In genomic region chr9:34190996-34191892, GRCh38 we compare ENCODE assay signal across 8 cellular contexts. TPM values are rescaled to one million over a fixed set of nuclear protein-coding genes. Genes with fewer than 3 reads are reported as not detected.
A peak's percentile ranks its signal among the peaks of the same experiment; 100 is the strongest.
DNase-seq lines count a peak whose midpoint lies in the region; ATAC-seq, FAIRE-seq and TF ChIP-seq lines count a peak whose summit lies in the region.

No MANE protein-coding gene starts in this region.

- H3K4me3 ChIP-seq in WERI-Rb-1 (ENCODE audit: low read depth, low read length), result no peak overlapping the region
- H3K4me3 ChIP-seq in HepG2 (replicated peaks in 1 of 3; ENCODE audit: insufficient read depth in 1 of 3, low read depth in 2 of 3, low read length in 3 of 3), result peak overlapping the region; percentile 1 to 39 (median 24); a peak in 2 of 6 replicates
- no peak overlapping the region for H3K4me3 ChIP-seq in suprapubic skin

- H3K14ac ChIP-seq in H9 (ENCODE audit: insufficient read depth, low read length), result no peak overlapping the region

- no peaks in the 10 kb centered on the region for H3K23me2 ChIP-seq in H9 (ENCODE audit: insufficient read length, low read depth, low read length, poor library complexity, severe bottlenecking)

- TF ChIP-seq EP300 in HepG2 (IDR thresholded peaks at IDR 0.05; ENCODE audit: low read depth in 2 of 2, low read length in 2 of 2) (peak in 1 of 2 experiments; percentile 41; a peak in 1 of 4 replicates), HepG2 (CRISPR knock-in tag; IDR thresholded peaks at IDR 0.05; ENCODE audit: borderline replicate concordance) (no peak), suprapubic skin (IDR thresholded peaks at IDR 0.05) (no peak)

- H3K9me3 ChIP-seq in H9 (ENCODE audit: control insufficient read depth, low read depth, low read length) (no peaks in the 10 kb centered on the region), WERI-Rb-1 (ENCODE audit: severe bottlenecking) (no peaks in the 10 kb centered on the region), HepG2 (ENCODE audit: low read length) (no peaks in the 10 kb centered on the region), suprapubic skin (no peaks in the 10 kb centered on the region)

- H2AK5ac ChIP-seq in H9 (ENCODE audit: insufficient read length, low read length), result no peak overlapping the region

- no peaks in the 10 kb centered on the region for H3K9me3 Mint-ChIP-seq in H9
- H3K9me3 Mint-ChIP-seq in activated T-helper 1 cell treated with anti-CD3 and anti-CD28 coated beads, Interleukin-12 subunit alpha, Interleukin-12 subunit beta, Interleukin-2, Interleukin-4 antibody, amounts not matched to agents 30 ng/mL and 10 ng/mL and 1 ng/mL, durations not matched to agents 14 hours and 24 hours and 36 hours, result no peaks in the 10 kb centered on the region

- H2BK5ac ChIP-seq in H9 (ENCODE audit: insufficient read length, low read length), result no peak overlapping the region

- ATAC-seq in HepG2 (peak; percentile 86), GM18907 (IDR thresholded peaks at IDR 0.05; ENCODE audit: unreplicated experiment) (no peak)

- H3K18ac ChIP-seq in H9 (ENCODE audit: insufficient read length, low read depth, low read length), result no peak overlapping the region

- peak overlapping the region; percentile 68 to 97 (median 78); a peak in 5 of 7 replicates for H3K27ac Mint-ChIP-seq in H9
- no peak overlapping the region for H3K27ac Mint-ChIP-seq in activated T-helper 1 cell treated with anti-CD3 and anti-CD28 coated beads, Interleukin-12 subunit alpha, Interleukin-12 subunit beta, Interleukin-2, Interleukin-4 antibody, amounts not matched to agents 30 ng/mL and 10 ng/mL and 1 ng/mL, durations not matched to agents 14 hours and 24 hours and 36 hours

- POLR2A ChIA-PET in HepG2 (lab: Yijun Ruan, JAX), result interaction anchor here (0.8 to 2.3 kb wide), 3 partner anchors 12 to 35 kb away, joined by 3 to 18 read pairs (median 5); partner anchors contain the start of gene UBAP1

- H4K5ac ChIP-seq in H9 (ENCODE audit: insufficient read length, low read depth, low read length), result no peak overlapping the region

- H2BK15ac ChIP-seq in H9 (ENCODE audit: low read depth, low read length), result no peak overlapping the region

- H3K27me3 ChIP-seq in H9 (ENCODE audit: insufficient read depth, low read length) (no peaks in the 10 kb centered on the region), WERI-Rb-1 (ENCODE audit: insufficient read depth, low read depth, severe bottlenecking) (no peaks in the 10 kb centered on the region), HepG2 (ENCODE audit: control insufficient read depth in 1 of 2, insufficient read depth in 2 of 2, low read length in 2 of 2) (no peaks in the 10 kb centered on the region), suprapubic skin (no peaks in the 10 kb centered on the region)

- no peak overlapping the region for H4K91ac ChIP-seq in H9 (ENCODE audit: insufficient read length, low read depth, low read length)

- no peaks in the 10 kb centered on the region for H3K4me1 ChIP-seq in H9 (ENCODE audit: insufficient read depth, low read length)
- H3K4me1 ChIP-seq in HepG2 (ENCODE audit: insufficient read depth, low read length), result peaks cover 26% of the 10 kb centered on the region
- H3K4me1 ChIP-seq in suprapubic skin, result peaks cover 50% of the 10 kb centered on the region

- no CpG with 5 or more reads among the region's 5 CpGs for WGBS in H9 (ENCODE audit: extremely low coverage, insufficient read length, low lambda C conversion rate)
- 4% methylated on average over 5 of the region's 5 CpGs for WGBS in HepG2 (ENCODE audit: low lambda C conversion rate)
- WGBS in suprapubic skin, result 59% methylated on average over 5 of the region's 5 CpGs

- no peak overlapping the region for H3K4ac ChIP-seq in H9 (ENCODE audit: low read depth, low read length)

- H4K20me1 ChIP-seq in H9 (ENCODE audit: control insufficient read depth, insufficient read depth, insufficient read length) (no peaks in the 10 kb centered on the region), HepG2 (ENCODE audit: insufficient read depth, low read length) (peaks cover 6% of the 10 kb centered on the region; the same call in 1 of the 2 replicates)

- TF ChIP-seq CTCF in C4-2B (conservative IDR thresholded peaks at IDR 0.05), result peak; percentile 75
- peak; percentile 56 for TF ChIP-seq CTCF in H9 (conservative IDR thresholded peaks at IDR 0.05)
- 0 out of 2 replicates have a peak, but pooled peaks have one; percentile 24 for TF ChIP-seq CTCF in WERI-Rb-1 (IDR thresholded peaks at IDR 0.05; ENCODE audit: low read depth, low read length)
- TF ChIP-seq CTCF in HepG2 (CRISPR knock-in tag; IDR thresholded peaks at IDR 0.05), result peak; percentile 61
- TF ChIP-seq CTCF in suprapubic skin (IDR thresholded peaks at IDR 0.05), result no peak

- no peak overlapping the region for H2BK120ac ChIP-seq in H9 (ENCODE audit: low read depth, low read length, poor library complexity, severe bottlenecking)

- H2BK20ac ChIP-seq in H9 (ENCODE audit: low read depth, low read length, poor library complexity, severe bottlenecking), result no peak overlapping the region

- peaks cover 8 to 10% of the 10 kb centered on the region in 2 experiments for H3K4me1 Mint-ChIP-seq in H9
- H3K4me1 Mint-ChIP-seq in activated T-helper 1 cell treated with anti-CD3 and anti-CD28 coated beads, Interleukin-12 subunit alpha, Interleukin-12 subunit beta, Interleukin-2, Interleukin-4 antibody, amounts not matched to agents 30 ng/mL and 10 ng/mL and 1 ng/mL, durations not matched to agents 14 hours and 24 hours and 36 hours (ENCODE audit: low read depth), result peaks cover 35% of the 10 kb centered on the region

- no peak overlapping the region for H3T11ph ChIP-seq in H9 (ENCODE audit: low read length)

- peaks cover 3% of the 10 kb centered on the region for H3K79me1 ChIP-seq in H9 (ENCODE audit: insufficient read depth, low read depth, low read length, poor library complexity, severe bottlenecking)

- TF ChIP-seq POLR2A in HepG2 (IDR thresholded peaks at IDR 0.05; ENCODE audit: insufficient read depth in 1 of 2, low read depth in 2 of 2, low read length in 2 of 2), result no peak
- TF ChIP-seq POLR2A in suprapubic skin (IDR thresholded peaks at IDR 0.05), result no peak

- H2AFZ ChIP-seq in H9 (ENCODE audit: low read length) (no peak overlapping the region), HepG2 (ENCODE audit: low read length) (no peak overlapping the region)

- TF ChIP-seq RAD21 in HepG2 (CRISPR knock-in tag; IDR thresholded peaks at IDR 0.05), result no peak

- H3K56ac ChIP-seq in H9 (ENCODE audit: insufficient read length, low read depth, low read length), result no peak overlapping the region

- H3K4me2 ChIP-seq in H9 (ENCODE audit: insufficient read depth, insufficient read length, low read length) (no peak overlapping the region), HepG2 (ENCODE audit: low read depth, low read length) (peak overlapping the region; percentile 66)

- H3K79me2 ChIP-seq in H9 (ENCODE audit: insufficient read depth, low read length) (peaks cover 9% of the 10 kb centered on the region; the same call in 1 of the 2 replicates), HepG2 (ENCODE audit: insufficient read depth, low read length) (peaks cover 67% of the 10 kb centered on the region)

- H3K9ac ChIP-seq in H9 (ENCODE audit: extremely low read depth, insufficient read length, low read length) (no peak overlapping the region), HepG2 (ENCODE audit: insufficient read depth, low read depth, low read length) (peak overlapping the region; percentile 42)

- H3K27ac ChIP-seq in C4-2B (peak overlapping the region; percentile 30; the same call in 1 of the 2 replicates), H9 (ENCODE audit: insufficient read length, low read depth, low read length) (no peak overlapping the region), WERI-Rb-1 (no peak overlapping the region), HepG2 (ENCODE audit: extremely low read length, insufficient read depth, low read length) (peak overlapping the region; percentile 65), suprapubic skin (no peak overlapping the region)

- H3K4me3 Mint-ChIP-seq in H9, result no peak overlapping the region
- no peak overlapping the region for H3K4me3 Mint-ChIP-seq in activated T-helper 1 cell treated with anti-CD3 and anti-CD28 coated beads, Interleukin-12 subunit alpha, Interleukin-12 subunit beta, Interleukin-2, Interleukin-4 antibody, amounts not matched to agents 30 ng/mL and 10 ng/mL and 1 ng/mL, durations not matched to agents 14 hours and 24 hours and 36 hours

- no peaks in the 10 kb centered on the region for H3K27me3 Mint-ChIP-seq in H9 (ENCODE audit: low read depth)
- no peaks in the 10 kb centered on the region for H3K27me3 Mint-ChIP-seq in activated T-helper 1 cell treated with anti-CD3 and anti-CD28 coated beads, Interleukin-12 subunit alpha, Interleukin-12 subunit beta, Interleukin-2, Interleukin-4 antibody, amounts not matched to agents 30 ng/mL and 10 ng/mL and 1 ng/mL, durations not matched to agents 14 hours and 24 hours and 36 hours (ENCODE audit: insufficient read depth)

- no peak overlapping the region for H3K23ac ChIP-seq in H9 (ENCODE audit: insufficient read length, low read depth, low read length)

- no TSS peak for BruUV-seq in HepG2 (replicated peaks; lab: Mats Ljungman, UMichigan)

- in situ Hi-C loops in HepG2 (cut with HindIII; ENCODE audit: extremely low pct_ligation_motif_present, low pct_unique_long_range_greater_than_20kb), result no loop called here

- H4K8ac ChIP-seq in H9 (replicated peaks; ENCODE audit: insufficient read length, low read depth, low read length), result no peak overlapping the region

- peaks cover 3% of the 10 kb centered on the region for H3K36me3 ChIP-seq in WERI-Rb-1
- H3K36me3 ChIP-seq in HepG2 (replicated peaks in 1 of 2; ENCODE audit: control insufficient read depth in 1 of 2, insufficient read depth in 2 of 2, low read length in 2 of 2), result no peaks in the 10 kb centered on the region; a peak in 1 of 5 replicates
- H3K36me3 ChIP-seq in suprapubic skin, result no peaks in the 10 kb centered on the region

- CTCF ChIA-PET in HepG2 (lab: Yijun Ruan, JAX; ENCODE audit: low intra/inter-chr PET ratio, low total read pairs), result no interaction called here

- intact Hi-C loops in HepG2 (cut with micrococcal nuclease; ENCODE audit: unreplicated experiment), result loop anchor here (2.0 to 5.0 kb wide), 2 partner anchors 36 to 66 kb away; no protein-coding TSS in a partner anchor
- intact Hi-C loops in activated T-helper 1 cell treated with anti-CD3 and anti-CD28 coated beads, Interleukin-12 subunit alpha, Interleukin-12 subunit beta, Interleukin-2, Interleukin-4 antibody, amounts not matched to agents 30 ng/mL and 10 ng/mL and 1 ng/mL, durations not matched to agents 14 hours and 24 hours and 36 hours (cut with micrococcal nuclease), result no loop called here

- DNase-seq in H9, result no peak
- DNase-seq in WERI-Rb-1, result no peak
- DNase-seq in HepG2 (ENCODE audit: low spot score), result peak; percentile 73
- DNase-seq in suprapubic skin (ENCODE audit: low spot score in 2 of 2), result no peak
- no peak for DNase-seq in NCI-H226
- DNase-seq in activated T-helper 1 cell treated with anti-CD3 and anti-CD28 coated beads, Interleukin-12 subunit alpha, Interleukin-12 subunit beta, Interleukin-2, Interleukin-4 antibody, amounts not matched to agents 30 ng/mL and 10 ng/mL and 1 ng/mL, durations not matched to agents 14 hours and 24 hours and 36 hours (ENCODE audit: low spot score), result no peak

- FAIRE-seq in HepG2 (lab: Jason Lieb, UNC), result peak; percentile 66

- H3K36me3 Mint-ChIP-seq in H9 (ENCODE audit: insufficient read depth in 1 of 3, low read depth in 3 of 3), result peaks cover 2 to 5% (median 5%) of the 10 kb centered on the region in 3 experiments; a peak in 2 of 7 replicates
- peaks cover 6% of the 10 kb centered on the region for H3K36me3 Mint-ChIP-seq in activated T-helper 1 cell treated with anti-CD3 and anti-CD28 coated beads, Interleukin-12 subunit alpha, Interleukin-12 subunit beta, Interleukin-2, Interleukin-4 antibody, amounts not matched to agents 30 ng/mL and 10 ng/mL and 1 ng/mL, durations not matched to agents 14 hours and 24 hours and 36 hours (ENCODE audit: low read depth)

- H2BK12ac ChIP-seq in H9 (ENCODE audit: insufficient read length, low read depth, low read length), result no peak overlapping the region

RNA-seq across cellular contexts. Expression of gene UBAP1, which starts 12.4 kb away (rescaled TPM):
- 32.1 and 32.6 TPM in 2 replicates for total RNA-seq in H9 (2021)
- total RNA-seq in HepG2 (2016; rRNA removed; fragmentation: Illumina TruSeq; extraction: Trizol), result 19.5 and 25.0 TPM in 2 replicates
- total RNA-seq in HepG2 (2016; cell fraction: cytosol; rRNA removed; fragmentation: Illumina TruSeq; extraction: Trizol; ENCODE audit: low read depth), result 11.2 and 12.8 TPM in 2 replicates
- total RNA-seq in HepG2 (2016; cell fraction: insoluble cytoplasmic fraction; rRNA removed; fragmentation: Illumina TruSeq; extraction: Trizol), result 20.1 and 22.4 TPM in 2 replicates
- total RNA-seq in HepG2 (2016; cell fraction: membrane; rRNA removed; fragmentation: Illumina TruSeq; extraction: Trizol), result 30.4 and 31.7 TPM in 2 replicates
- total RNA-seq in HepG2 (2016; cell fraction: nucleus; rRNA removed; fragmentation: Illumina TruSeq; extraction: Trizol), result 10.6 and 14.8 TPM in 2 replicates
- polyA plus RNA-seq in HepG2 (2011; rRNA removed), result 39.9 and 40.5 TPM in 2 replicates
- 31.0 and 35.5 TPM in 2 replicates for polyA plus RNA-seq in HepG2 (2011; cell fraction: cytosol; rRNA removed)
- polyA plus RNA-seq in HepG2 (2011; cell fraction: nucleus; rRNA removed), result 14.8 and 17.8 TPM in 2 replicates
- 25.4 and 29.3 TPM in 2 replicates for polyA plus RNA-seq in HepG2 (2012)
- polyA plus RNA-seq in HepG2 (2016; cell fraction: cytosol; fragmentation: Illumina TruSeq; extraction: Trizol; ENCODE audit: low read depth), result 12.6 and 14.8 TPM in 2 replicates
- 38.0 and 43.8 TPM in 2 replicates for polyA plus RNA-seq in HepG2 (2016; cell fraction: insoluble cytoplasmic fraction; fragmentation: Illumina TruSeq; extraction: Trizol; ENCODE audit: low read depth)
- 35.6 and 36.0 TPM in 2 replicates for polyA plus RNA-seq in HepG2 (2016; cell fraction: membrane; fragmentation: Illumina TruSeq; extraction: Trizol; ENCODE audit: low read depth)
- polyA plus RNA-seq in HepG2 (2016; cell fraction: nucleus; fragmentation: Illumina TruSeq; extraction: Trizol; ENCODE audit: insufficient read depth, low read depth), result 27.9 and 28.4 TPM in 2 replicates
- 46.0 and 93.6 TPM in 2 replicates for polyA minus RNA-seq in HepG2 (2011; rRNA and poly(A)+ RNA removed; ENCODE audit: low replicate concordance)
- 21.2 and 24.1 TPM in 2 replicates for polyA minus RNA-seq in HepG2 (2011; cell fraction: cytosol; rRNA and poly(A)+ RNA removed)
- polyA minus RNA-seq in HepG2 (2011; cell fraction: nucleus; rRNA and poly(A)+ RNA removed), result 14.9 and 19.9 TPM in 2 replicates
- 10 to 100 TPM; 42.2 to 63.3 (median 51.9) TPM for total RNA-seq in suprapubic skin
- 30.0 and 33.4 TPM in 2 replicates for total RNA-seq in activated T-helper 1 cell treated with anti-CD3 and anti-CD28 coated beads, Interleukin-12 subunit alpha, Interleukin-12 subunit beta, Interleukin-2, Interleukin-4 antibody, amounts not matched to agents 30 ng/mL and 10 ng/mL and 1 ng/mL, durations not matched to agents 14 hours and 24 hours and 36 hours

Comparison
In these comparisons a context has a peak if more than half of its experiments do, and no peak if none do; other contexts are left out.
1. H3K27ac ChIP-seq: peak in C4-2B (single experiment) and HepG2 (single experiment); none in H9 (single experiment), WERI-Rb-1 (single experiment) and suprapubic skin (single experiment).
2. CTCF ChIP-seq: peak in C4-2B (single experiment), H9 (single experiment), WERI-Rb-1 (single experiment) and HepG2 (single experiment); none in suprapubic skin (0 of 2).
3. H3K4me3 ChIP-seq: peak in HepG2 (3 of 3); none in WERI-Rb-1 (single experiment) and suprapubic skin (single experiment).